ENCODE assay signal across 1 cellular context in the genomic region with DNA sequence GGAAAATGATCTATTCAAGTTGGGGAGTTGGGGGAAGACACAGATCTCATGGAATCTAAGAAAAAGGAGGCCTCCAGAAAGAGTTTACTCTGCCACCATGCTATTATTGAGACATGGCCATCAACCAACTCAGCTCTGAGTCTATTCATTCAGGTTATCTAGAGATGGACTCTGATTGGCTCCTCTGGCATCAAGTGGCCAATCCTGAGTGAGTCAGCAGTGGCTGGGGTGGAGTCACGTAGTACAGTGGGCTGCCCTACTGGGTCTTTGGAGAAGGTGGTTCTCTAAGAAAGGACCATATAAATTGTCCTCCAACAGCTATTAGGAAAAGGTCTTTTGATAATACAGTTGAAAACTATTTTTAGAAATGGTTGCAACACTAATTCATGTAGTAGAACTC.
TF ChIP-seq lines count a peak whose summit lies in the region.

No MANE protein-coding gene starts in this region.

TF ChIP-seq in GM12878, 131 proteins besides CTCF, POLR2A, EP300 and RAD21:
- TF ChIP-seq MTA2 (IDR thresholded peaks at IDR 0.05; ENCODE audit: low read depth), result no peak
- no peak for TF ChIP-seq GATAD2B (conservative IDR thresholded peaks at IDR 0.05; ENCODE audit: low read depth)
- TF ChIP-seq RFX5 (IDR thresholded peaks at IDR 0.05; ENCODE audit: low read depth, low read length), result no peak
- no peak for TF ChIP-seq BCL3 (IDR thresholded peaks at IDR 0.05; ENCODE audit: borderline replicate concordance, insufficient read depth, low read depth, low read length, poor library complexity, severe bottlenecking)
- 0 out of 2 replicates have a peak, but pooled peaks have one; percentile 7 for TF ChIP-seq NFIC (IDR thresholded peaks at IDR 0.05; ENCODE audit: low read depth, low read length)
- TF ChIP-seq CBX5 (IDR thresholded peaks at IDR 0.05; ENCODE audit: low read depth), result no peak
